In the genomic region with DNA sequence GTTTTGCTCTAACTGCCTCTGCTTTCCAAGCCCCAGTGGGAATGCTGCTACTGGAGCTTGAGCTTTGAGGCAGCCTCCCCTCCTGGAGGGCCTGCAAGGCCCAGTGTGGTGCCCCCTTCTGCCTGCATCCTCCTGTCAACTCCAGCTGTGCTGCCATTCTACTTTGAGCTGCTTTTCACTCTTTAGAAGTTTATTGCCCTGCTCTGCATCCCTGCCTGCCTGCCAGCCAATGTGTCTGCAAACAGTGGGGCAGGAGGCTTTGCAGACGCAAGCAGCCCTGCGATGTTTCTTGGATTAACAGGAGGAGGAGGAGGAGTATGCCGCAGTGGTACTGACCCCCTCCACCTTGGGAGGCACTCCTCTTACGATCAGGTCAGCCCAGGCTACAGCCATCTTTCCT, we compare ENCODE assay signal across 27 cellular contexts. TPM values are rescaled to one million over a fixed set of nuclear protein-coding genes. Genes with fewer than 3 reads are reported as not detected.
"Had no signal": no experiment of that assay in that cellular context is flagged by ENCODE, and none has a peak within 500 bp of the region (broad histone marks: within the 10 kb centered on the region; RNA-seq: fewer than 3 reads in every experiment).

No MANE protein-coding gene starts in this region.

- H3K9me3 Mint-ChIP-seq: dendritic cell treated with granulocyte-macrophage colony-stimulating factor and Interleukin-4, amounts not matched to agents 40 ng/mL and 50 ng/mL, for 4 days; memory B cell; natural killer cell treated with Interleukin-12 subunit alpha and Interleukin-12 subunit beta and Interleukin-15 and Interleukin-18, amount 100 ng/mL, for 72 hours; stimulated activated memory B cell treated with anti-CD40 and anti-IgM and Interleukin-4, amounts not matched to agents 10 μg/mL and 1 μg/mL and 100 μg/mL, for 72 hours; stimulated activated naive CD8-positive, alpha-beta T cell treated with anti-CD3 and anti-CD28 coated beads, Interleukin-15, amount 100 ng/mL, for 72 hours had no signal

- H3K36me3 Mint-ChIP-seq: memory B cell; natural killer cell treated with Interleukin-12 subunit alpha and Interleukin-12 subunit beta and Interleukin-15 and Interleukin-18, amount 100 ng/mL, for 72 hours; stimulated activated memory B cell treated with anti-CD40 and anti-IgM and Interleukin-4, amounts not matched to agents 10 μg/mL and 1 μg/mL and 100 μg/mL, for 72 hours had no signal

- H3K9me3 ChIP-seq: heart right ventricle, left ventricle myocardium inferior, lower lobe of right lung, neutrophil, spleen, testis had no signal

- FAIRE-seq: colon, keratinocyte had no signal

- H3K4me1 ChIP-seq: lower lobe of right lung, spleen, testis had no signal

- H3K27ac ChIP-seq: heart right ventricle, left ventricle myocardium inferior, lower lobe of right lung, neutrophil, spleen, testis had no signal

- DNase-seq: cerebellar nuclear complex; foreskin melanocyte; heart right ventricle; hypothalamus; left cardiac atrium; left ventricle myocardium inferior; lower lobe of right lung; midbrain; spleen; stimulated activated CD4-positive, alpha-beta T cell treated with anti-CD3 and anti-CD28 coated beads, Interleukin-15, amount 100 ng/mL, for 24 hours; stimulated activated CD4-positive, alpha-beta T cell treated with anti-CD3 and anti-CD28 coated beads, Interleukin-1b, Interleukin-23, amount 100 ng/mL, for 48 hours; stimulated activated CD4-positive, alpha-beta T cell treated with anti-CD3 and anti-CD28 coated beads, Interleukin-4, amount 100 ng/mL, for 24 hours; stimulated activated naive CD8-positive, alpha-beta T cell treated with anti-CD3 and anti-CD28 coated beads, Interleukin-15, amount 100 ng/mL, for 72 hours; testis; trophoblast cell had no signal

- H3K4me3 ChIP-seq: heart right ventricle, left ventricle myocardium inferior, lower lobe of right lung, spleen, testis had no signal

- H3K27me3 Mint-ChIP-seq: dendritic cell treated with granulocyte-macrophage colony-stimulating factor and Interleukin-4, amounts not matched to agents 40 ng/mL and 50 ng/mL, for 4 days; stimulated activated naive CD8-positive, alpha-beta T cell treated with anti-CD3 and anti-CD28 coated beads, Interleukin-15, amount 100 ng/mL, for 72 hours had no signal

- H3K4me3 Mint-ChIP-seq: dendritic cell treated with granulocyte-macrophage colony-stimulating factor and Interleukin-4, amounts not matched to agents 40 ng/mL and 50 ng/mL, for 4 days; memory B cell; natural killer cell treated with Interleukin-12 subunit alpha and Interleukin-12 subunit beta and Interleukin-15 and Interleukin-18, amount 100 ng/mL, for 72 hours; stimulated activated memory B cell treated with anti-CD40 and anti-IgM and Interleukin-4, amounts not matched to agents 10 μg/mL and 1 μg/mL and 100 μg/mL, for 72 hours; stimulated activated naive CD8-positive, alpha-beta T cell treated with anti-CD3 and anti-CD28 coated beads, Interleukin-15, amount 100 ng/mL, for 72 hours had no signal

- H3K27me3 ChIP-seq: neutrophil, testis had no signal

- H3K36me3 ChIP-seq: heart right ventricle, left ventricle myocardium inferior, lower lobe of right lung, neutrophil, spleen had no signal

- H3K27ac Mint-ChIP-seq: dendritic cell treated with granulocyte-macrophage colony-stimulating factor and Interleukin-4, amounts not matched to agents 40 ng/mL and 50 ng/mL, for 4 days; memory B cell; natural killer cell treated with Interleukin-12 subunit alpha and Interleukin-12 subunit beta and Interleukin-15 and Interleukin-18, amount 100 ng/mL, for 72 hours; stimulated activated memory B cell treated with anti-CD40 and anti-IgM and Interleukin-4, amounts not matched to agents 10 μg/mL and 1 μg/mL and 100 μg/mL, for 72 hours; stimulated activated naive CD8-positive, alpha-beta T cell treated with anti-CD3 and anti-CD28 coated beads, Interleukin-15, amount 100 ng/mL, for 72 hours had no signal

RNA-seq across cellular contexts. Expression of a gene that starts 16.4 kb away (rescaled TPM):
- total RNA-seq: left cardiac atrium; left ventricle myocardium inferior; lower lobe of right lung; natural killer cell treated with Interleukin-12 subunit alpha and Interleukin-12 subunit beta and Interleukin-15 and Interleukin-18, amount 100 ng/mL, for 72 hours; osteoblast; pulmonary artery endothelial cell; skeletal muscle tissue; spleen; subcutaneous adipose tissue; urinary bladder had no signal
- polyA plus RNA-seq: keratinocyte, urinary bladder had no signal

RNA-seq across cellular contexts. Expression of a gene that starts 49.5 kb away (rescaled TPM):
- total RNA-seq: natural killer cell treated with Interleukin-12 subunit alpha and Interleukin-12 subunit beta and Interleukin-15 and Interleukin-18, amount 100 ng/mL, for 72 hours; pulmonary artery endothelial cell had no signal
- polyA plus RNA-seq: keratinocyte had no signal
